ENCODE assay signal across 24 cellular contexts in the genomic region with DNA sequence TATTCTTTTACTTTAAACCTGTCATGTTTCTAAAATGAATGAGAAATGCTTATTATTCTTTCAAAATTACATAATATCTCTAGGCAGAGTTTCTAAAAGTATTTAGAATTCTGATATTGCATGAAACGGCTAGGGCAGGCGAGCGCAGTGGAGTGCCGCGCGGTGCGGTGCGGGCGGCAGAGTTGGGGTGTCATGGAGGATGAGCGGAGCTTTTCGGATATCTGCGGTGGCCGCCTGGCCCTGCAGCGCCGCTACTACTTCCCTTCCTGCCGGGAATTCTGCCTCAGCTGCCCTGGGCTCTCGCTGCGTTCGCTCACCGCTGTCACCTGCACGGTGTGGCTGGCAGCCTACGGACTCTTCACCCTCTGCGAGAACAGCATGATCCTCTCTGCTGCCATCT. TPM values are rescaled to one million over a fixed set of nuclear protein-coding genes. Genes with fewer than 3 reads are reported as not detected.
DNase-seq lines count a peak whose midpoint lies in the region; ATAC-seq, FAIRE-seq and TF ChIP-seq lines count a peak whose summit lies in the region.
"Had no signal": no experiment of that assay in that cellular context is flagged by ENCODE, and none has a peak within 500 bp of the region (broad histone marks: within the 10 kb centered on the region; RNA-seq: fewer than 3 reads in every experiment).

No MANE protein-coding gene starts in this region.

- no peaks in the 10 kb centered on the region for H3K27me3 Mint-ChIP-seq in activated naive CD4-positive, alpha-beta T cell treated with anti-CD3 and anti-CD28 coated beads, Interleukin-2, amount 10 ng/mL, durations not matched to agents 7 days and 5 days
- H3K27me3 Mint-ChIP-seq: B cell; CD4-positive, CD25-positive, alpha-beta regulatory T cell had no signal

- no peaks in the 10 kb centered on the region for H3K4me1 ChIP-seq in K562 (replicated peaks in 1 of 2; ENCODE audit: control insufficient read depth in 2 of 2, insufficient read depth in 2 of 2, low read length in 2 of 2)
- H3K4me1 ChIP-seq in kidney (ENCODE audit: control insufficient read depth in 1 of 2, insufficient read depth in 1 of 2, low read depth in 1 of 2, low read length in 2 of 2) = no peaks in the 10 kb centered on the region
- H3K4me1 ChIP-seq in trophoblast cell (ENCODE audit: control insufficient read depth in 1 of 2, insufficient read depth in 2 of 2, low read length in 2 of 2) = no peaks in the 10 kb centered on the region
- H3K4me1 ChIP-seq in GM23248 (ENCODE audit: insufficient read depth) = no peaks in the 10 kb centered on the region
- H3K4me1 ChIP-seq: Caco-2 had no signal

- H3K9me2 ChIP-seq in GM23248 (ENCODE audit: insufficient read depth) = no peaks in the 10 kb centered on the region

- no peak overlapping the region for H3K14ac ChIP-seq in trophoblast cell (ENCODE audit: low read length)

- no peak overlapping the region for H2AK5ac ChIP-seq in trophoblast cell (ENCODE audit: low read length)

- peaks cover 9% of the 10 kb centered on the region for H3K4me1 Mint-ChIP-seq in activated naive CD4-positive, alpha-beta T cell treated with anti-CD3 and anti-CD28 coated beads, Interleukin-2, amount 10 ng/mL, durations not matched to agents 7 days and 5 days
- H3K4me1 Mint-ChIP-seq: B cell, H9 had no signal

- no peak overlapping the region for H4K12ac ChIP-seq in trophoblast cell (ENCODE audit: low read depth, low read length)

- no peak for TF ChIP-seq POLR2A in K562 (conservative IDR thresholded peaks at IDR 0.05)

- BruUV-seq in K562 (replicated peaks; lab: Mats Ljungman, UMichigan) = no TSS peak

- CTCF ChIA-PET in activated naive CD4-positive, alpha-beta T cell treated with anti-CD3 and anti-CD28 coated beads, Interleukin-2, amount 10 ng/mL, durations not matched to agents 7 days and 5 days (lab: Charles Lee) = no interaction called here
- CTCF ChIA-PET in K562 (lab: Yijun Ruan, JAX; ENCODE audit: low intra/inter-chr PET ratio) = no interaction called here

- H3K27ac ChIP-seq in K562 (ENCODE audit: extremely low read depth, low read depth, low read length) = no peak overlapping the region
- H3K27ac ChIP-seq in kidney (ENCODE audit: low read depth in 2 of 2, low read length in 2 of 2) = no peak overlapping the region
- H3K27ac ChIP-seq in trophoblast cell (ENCODE audit: low read depth, low read length) = no peak overlapping the region
- H3K27ac ChIP-seq in GM23248 = no peak overlapping the region
- H3K27ac ChIP-seq: 22Rv1, BLaER1, C4-2B had no signal

- H3K79me1 ChIP-seq in trophoblast cell (ENCODE audit: low read length) = no peaks in the 10 kb centered on the region

- no peak overlapping the region for H2BK5ac ChIP-seq in trophoblast cell (ENCODE audit: low read depth, low read length, poor library complexity)

- peak overlapping the region; percentile 5 for H3K18ac ChIP-seq in trophoblast cell (ENCODE audit: low read length)

- H3K23ac ChIP-seq in trophoblast cell (ENCODE audit: low read length) = no peak overlapping the region

- TF ChIP-seq RAD21 in K562 (CRISPR knock-in tag; conservative IDR thresholded peaks at IDR 0.05 in 1 of 2, IDR thresholded peaks at IDR 0.05 in 1 of 2) = no peak

- no peaks in the 10 kb centered on the region for H3K9me3 ChIP-seq in K562 (replicated peaks; ENCODE audit: control insufficient read depth, insufficient read depth, low read depth, low read length)
- no peaks in the 10 kb centered on the region for H3K9me3 ChIP-seq in kidney (ENCODE audit: control insufficient read depth in 1 of 2, low read length in 2 of 2)
- no peaks in the 10 kb centered on the region for H3K9me3 ChIP-seq in trophoblast cell (ENCODE audit: insufficient read depth, low read depth, low read length)
- H3K9me3 ChIP-seq in GM23248 (ENCODE audit: low read depth) = no peaks in the 10 kb centered on the region
- H3K9me3 ChIP-seq: BLaER1, Caco-2 had no signal

- H3K4me2 ChIP-seq in K562 (ENCODE audit: insufficient read depth, low read length) (no peak overlapping the region), trophoblast cell (ENCODE audit: low read length) (no peak overlapping the region), GM23248 (ENCODE audit: unreplicated experiment) (no peak overlapping the region)
- H3K4me2 ChIP-seq: BLaER1 had no signal

- no peak overlapping the region for H3K4me3 ChIP-seq in K562
- no peak overlapping the region for H3K4me3 ChIP-seq in kidney (ENCODE audit: low read length in 2 of 2)
- no peak overlapping the region for H3K4me3 ChIP-seq in trophoblast cell (ENCODE audit: low read depth, low read length)
- no peak overlapping the region for H3K4me3 ChIP-seq in GM23248
- H3K4me3 ChIP-seq: BLaER1 had no signal

- H4K8ac ChIP-seq in trophoblast cell (ENCODE audit: low read depth, low read length) = no peak overlapping the region

- H3K36me3 ChIP-seq in K562 (ENCODE audit: control insufficient read depth, insufficient read depth, low read length) = peaks cover 90% of the 10 kb centered on the region
- peaks cover 26 to 55% of the 10 kb centered on the region in 2 donors for H3K36me3 ChIP-seq in kidney (ENCODE audit: control insufficient read depth in 1 of 2, insufficient read depth in 2 of 2, low read length in 2 of 2)
- peaks cover 37 to 51% of the 10 kb centered on the region in 2 experiments for H3K36me3 ChIP-seq in trophoblast cell (ENCODE audit: control insufficient read depth in 1 of 2, insufficient read depth in 2 of 2, low read length in 2 of 2)
- H3K36me3 ChIP-seq in GM23248 (ENCODE audit: low read depth) = peaks cover 87% of the 10 kb centered on the region

- no peak for DNase-seq in activated naive CD4-positive, alpha-beta T cell treated with anti-CD3 and anti-CD28 coated beads, Interleukin-2, amount 10 ng/mL, durations not matched to agents 7 days and 5 days
- DNase-seq in activated naive CD4-positive, alpha-beta T cell treated with anti-CD3 and anti-CD28 coated beads, Interleukin-2, amount 50 U/mL, for 16 hours = no peak
- DNase-seq in K562 (ENCODE audit: extremely low read depth in 1 of 4, low spot score in 3 of 4) (no peak), kidney (peak; percentile 56), trophoblast cell (no peak), H4 (ENCODE audit: low spot score) (no peak), NCI-H1105 (lab: John Stamatoyannopoulos, UW) (no peak), GM23248 (no peak)
- DNase-seq: Caco-2; CD4-positive, CD25-positive, alpha-beta regulatory T cell; CD8-positive, alpha-beta T cell; DMS 273 treated with DMSO at 0.1 percent for 48 hours; DMS79; EL; GDM1; H9 had no signal

- no peak for TF ChIP-seq EP300 in K562 (IDR thresholded peaks at IDR 0.05; ENCODE audit: low read length)

- H4K91ac ChIP-seq in trophoblast cell (ENCODE audit: low read depth, low read length) = no peak overlapping the region

- H3K27me3 ChIP-seq in K562 (ENCODE audit: control insufficient read depth in 2 of 2, insufficient read depth in 2 of 2, low read length in 2 of 2) (no peaks in the 10 kb centered on the region), trophoblast cell (ENCODE audit: insufficient read depth, low read length) (no peaks in the 10 kb centered on the region), GM23248 (replicated peaks; ENCODE audit: insufficient read depth) (no peaks in the 10 kb centered on the region)
- H3K27me3 ChIP-seq: BLaER1 had no signal

- FAIRE-seq in K562 (lab: Jason Lieb, UNC) (no peak), kidney (lab: Jason Lieb, UNC) (no peak)
- FAIRE-seq: A204.1, D721Med, H1 had no signal

- no peak overlapping the region for H3K4ac ChIP-seq in trophoblast cell (ENCODE audit: low read depth, low read length)

- no peaks in the 10 kb centered on the region for H3K9me1 ChIP-seq in K562 (ENCODE audit: control insufficient read depth, insufficient read depth, low read length)

- ATAC-seq in K562 = no peak
- ATAC-seq: CD8-positive, alpha-beta T cell; HCT116 had no signal

- no peak overlapping the region for H2BK120ac ChIP-seq in trophoblast cell (ENCODE audit: insufficient read depth, low read length, poor library complexity)

- no peak overlapping the region for H3K4me3 Mint-ChIP-seq in activated naive CD4-positive, alpha-beta T cell treated with anti-CD3 and anti-CD28 coated beads, Interleukin-2, amount 10 ng/mL, durations not matched to agents 7 days and 5 days
- H3K4me3 Mint-ChIP-seq: B cell; CD4-positive, CD25-positive, alpha-beta regulatory T cell; CD8-positive, alpha-beta T cell; H9 had no signal

- no peaks in the 10 kb centered on the region for H3K9me3 Mint-ChIP-seq in activated naive CD4-positive, alpha-beta T cell treated with anti-CD3 and anti-CD28 coated beads, Interleukin-2, amount 10 ng/mL, durations not matched to agents 7 days and 5 days
- H3K9me3 Mint-ChIP-seq: CD4-positive, CD25-positive, alpha-beta regulatory T cell; CD8-positive, alpha-beta T cell; H9 had no signal

- intact Hi-C loops in K562 (cut with micrococcal nuclease) = no loop called here
- intact Hi-C loops in kidney (cut with DNase I) = no loop called here

- in situ Hi-C loops in K562 (cut with MboI) = no loop called here
- in situ Hi-C loops in GM23248 (cut with MboI) = no loop called here

- 0 out of 3 replicates have a peak, but pooled peaks cover 3% of the 10 kb centered on the region for H3K79me2 ChIP-seq in K562 (ENCODE audit: control insufficient read depth, insufficient read depth, low read length)
- H3K79me2 ChIP-seq in trophoblast cell (ENCODE audit: control insufficient read depth, insufficient read depth, low read length, poor library complexity) = no peaks in the 10 kb centered on the region
- peaks cover 93% of the 10 kb centered on the region for H3K79me2 ChIP-seq in GM23248 (ENCODE audit: insufficient read depth)

- WGBS in K562 (ENCODE audit: insufficient coverage, low coverage, missing lambda C conversion rate) = 98% methylated on average over 21 of the region's 23 CpGs
- WGBS in trophoblast cell (ENCODE audit: extremely low coverage, insufficient coverage, insufficient read length) = no CpG with 5 or more reads among the region's 23 CpGs
- 96 to 98% methylated on average over 23 of the region's 23 CpGs for WGBS in GM23248 (ENCODE audit: low coverage in 1 of 2, low lambda C conversion rate in 2 of 2, missing lambda C conversion rate in 2 of 2), 2 experiments

- H4K20me1 ChIP-seq in K562 (replicated peaks; ENCODE audit: control insufficient read depth, insufficient read depth, low read length) (no peaks in the 10 kb centered on the region), GM23248 (ENCODE audit: insufficient read depth) (no peaks in the 10 kb centered on the region)

- H3K9ac ChIP-seq in K562 (ENCODE audit: insufficient read depth in 1 of 2, low read depth in 2 of 2, low read length in 2 of 2) (no peak overlapping the region), kidney (ENCODE audit: low read length in 2 of 2) (no peak overlapping the region), trophoblast cell (ENCODE audit: low read length) (no peak overlapping the region), GM23248 (no peak overlapping the region)
- H3K9ac ChIP-seq: BLaER1 had no signal

- H2AFZ ChIP-seq in K562 (ENCODE audit: low read depth, low read length) = no peak overlapping the region
- H2AFZ ChIP-seq in trophoblast cell (ENCODE audit: insufficient read depth, low read length, poor library complexity) = no peak overlapping the region
- H2AFZ ChIP-seq in GM23248 = no peak overlapping the region

- no peak overlapping the region for H2BK12ac ChIP-seq in trophoblast cell (ENCODE audit: low read length)

- TF ChIP-seq CTCF in K562 (IDR thresholded peaks at IDR 0.05 in 2 of 3, conservative IDR thresholded peaks at IDR 0.05 in 1 of 3; ENCODE audit: insufficient read depth in 2 of 3, low read depth in 1 of 3, low read length in 3 of 3) = no peak
- TF ChIP-seq CTCF in kidney (IDR thresholded peaks at IDR 0.05; ENCODE audit: borderline replicate concordance, extremely low read depth, insufficient read depth) = no peak

- peak overlapping the region; percentile 5 for H3K27ac Mint-ChIP-seq in activated naive CD4-positive, alpha-beta T cell treated with anti-CD3 and anti-CD28 coated beads, Interleukin-2, amount 10 ng/mL, durations not matched to agents 7 days and 5 days
- H3K27ac Mint-ChIP-seq: B cell; CD4-positive, CD25-positive, alpha-beta regulatory T cell; CD8-positive, alpha-beta T cell; H9 had no signal

- no peaks in the 10 kb centered on the region; the same call in 1 of the 2 replicates for H3F3A ChIP-seq in GM23248 (ENCODE audit: insufficient read depth)

- POLR2A ChIA-PET in K562 (lab: Yijun Ruan, JAX) = no interaction called here

- H3K36me3 Mint-ChIP-seq in activated naive CD4-positive, alpha-beta T cell treated with anti-CD3 and anti-CD28 coated beads, Interleukin-2, amount 10 ng/mL, durations not matched to agents 7 days and 5 days = peaks cover 59% of the 10 kb centered on the region

RNA-seq across cellular contexts. Expression of gene BNIP2, which starts 12.6 kb away (rescaled TPM):
- total RNA-seq in K562 (2011; cell fraction: chromatin; rRNA removed; ENCODE audit: low replicate concordance) = 33.5 and 119 TPM in 2 replicates
- 18.8 and 20.8 TPM in 2 replicates for total RNA-seq in K562 (2011; cell fraction: nucleolus; rRNA removed)
- 43.7 and 69.2 TPM in 2 replicates for total RNA-seq in K562 (2011; cell fraction: nucleoplasm; rRNA removed)
- total RNA-seq in K562 (2014; rRNA removed) (64.5 and 88.0 TPM in 2 replicates), K562 (2014; rRNA removed; fragmentation: Illumina TruSeq; extraction: Trizol) (63.4 and 82.2 TPM in 2 replicates), K562 (2015; rRNA removed; fragmentation: Illumina TruSeq; extraction: Trizol) (53.2 and 53.7 TPM in 2 replicates), K562 (2021) (38.6 and 46.6 TPM in 2 replicates), kidney (73.8 TPM)
- polyA plus RNA-seq in K562 (2011; rRNA removed) (26.7 and 44.8 TPM in 2 replicates), K562 (2014; fragmentation: Illumina TruSeq; extraction: Trizol) (50.8 and 52.5 TPM in 2 replicates), K562 (2014; fragmentation: Nextera tagmentation; extraction: Ambion mirVana) (10 to 100 TPM; 19.6 to 22.2 TPM), K562 (2014; rRNA removed) (54.8 and 73.8 TPM in 2 replicates), kidney (ENCODE audit: insufficient read depth, low read depth, low replicate concordance) (18.2 TPM), GM23248 (2016; fragmentation: Nextera tagmentation; extraction: Ambion mirVana) (81.6 and 81.9 TPM in 2 replicates)
- 17.8 and 17.9 TPM in 2 replicates for polyA plus RNA-seq in K562 (2011; cell fraction: cytosol; rRNA removed)
- 16.2 and 18.5 TPM in 2 replicates for polyA plus RNA-seq in K562 (2011; cell fraction: nucleus; rRNA removed)
- 32.3 and 43.9 TPM in 2 replicates for polyA plus RNA-seq in K562 (2012)
- 47.9 and 51.4 TPM in 2 replicates for polyA minus RNA-seq in K562 (2011; rRNA and poly(A)+ RNA removed)
- 27.0 and 32.9 TPM in 2 replicates for polyA minus RNA-seq in K562 (2011; cell fraction: cytosol; rRNA and poly(A)+ RNA removed)
- polyA minus RNA-seq in K562 (2011; cell fraction: nucleus; rRNA and poly(A)+ RNA removed) = 21.9 and 50.0 TPM in 2 replicates
- polyA plus RNA-seq in trophoblast cell (2013) = 76.8 and 78.3 TPM in 2 replicates
- 83.9 and 92.3 TPM in 2 replicates for total RNA-seq in H4 (2014; rRNA removed; shearing (Covaris generic))
- total RNA-seq in GM23248 (2014; rRNA removed; shearing (Covaris generic)) = 113 and 123 TPM in 2 replicates

RNA-seq across cellular contexts. Expression of gene GTF2A2, which starts 19.2 kb away (rescaled TPM):
- 10.7 and 24.3 TPM in 2 replicates for total RNA-seq in K562 (2011; cell fraction: chromatin; rRNA removed; ENCODE audit: low replicate concordance)
- 9.5 and 11.7 TPM in 2 replicates for total RNA-seq in K562 (2011; cell fraction: nucleolus; rRNA removed)
- total RNA-seq in K562 (2011; cell fraction: nucleoplasm; rRNA removed) = 17.7 and 36.6 TPM in 2 replicates
- total RNA-seq in K562 (2014; rRNA removed) (104 and 128 TPM in 2 replicates), K562 (2014; rRNA removed; fragmentation: Illumina TruSeq; extraction: Trizol) (173 and 212 TPM in 2 replicates), K562 (2015; rRNA removed; fragmentation: Illumina TruSeq; extraction: Trizol) (144 and 167 TPM in 2 replicates), K562 (2021) (220 and 237 TPM in 2 replicates), kidney (90.9 TPM)
- polyA plus RNA-seq in K562 (2011; rRNA removed) (106 and 159 TPM in 2 replicates), K562 (2014; fragmentation: Illumina TruSeq; extraction: Trizol) (149 and 172 TPM in 2 replicates), K562 (2014; fragmentation: Nextera tagmentation; extraction: Ambion mirVana) (100 to 1,000 TPM; 523 to 656 TPM), K562 (2014; rRNA removed) (133 TPM in 2 replicates), kidney (ENCODE audit: insufficient read depth, low read depth, low replicate concordance) (139 TPM), GM23248 (2016; fragmentation: Nextera tagmentation; extraction: Ambion mirVana) (244 and 247 TPM in 2 replicates)
- 73.3 and 80.2 TPM in 2 replicates for polyA plus RNA-seq in K562 (2011; cell fraction: cytosol; rRNA removed)
- 32.4 and 47.1 TPM in 2 replicates for polyA plus RNA-seq in K562 (2011; cell fraction: nucleus; rRNA removed)
- 118 and 160 TPM in 2 replicates for polyA plus RNA-seq in K562 (2012)
- polyA minus RNA-seq in K562 (2011; rRNA and poly(A)+ RNA removed) = 30.8 and 33.9 TPM in 2 replicates
- 15.9 and 44.0 TPM in 2 replicates for polyA minus RNA-seq in K562 (2011; cell fraction: cytosol; rRNA and poly(A)+ RNA removed)
- polyA minus RNA-seq in K562 (2011; cell fraction: nucleus; rRNA and poly(A)+ RNA removed) = 12.9 and 18.3 TPM in 2 replicates
- 163 and 188 TPM in 2 replicates for polyA plus RNA-seq in trophoblast cell (2013)
- total RNA-seq in H4 (2014; rRNA removed; shearing (Covaris generic)) = 78.9 and 105 TPM in 2 replicates
- total RNA-seq in GM23248 (2014; rRNA removed; shearing (Covaris generic)) = 30.8 and 66.3 TPM in 2 replicates
